8 cellular contexts compared by ENCODE assay signal in the genomic region with DNA sequence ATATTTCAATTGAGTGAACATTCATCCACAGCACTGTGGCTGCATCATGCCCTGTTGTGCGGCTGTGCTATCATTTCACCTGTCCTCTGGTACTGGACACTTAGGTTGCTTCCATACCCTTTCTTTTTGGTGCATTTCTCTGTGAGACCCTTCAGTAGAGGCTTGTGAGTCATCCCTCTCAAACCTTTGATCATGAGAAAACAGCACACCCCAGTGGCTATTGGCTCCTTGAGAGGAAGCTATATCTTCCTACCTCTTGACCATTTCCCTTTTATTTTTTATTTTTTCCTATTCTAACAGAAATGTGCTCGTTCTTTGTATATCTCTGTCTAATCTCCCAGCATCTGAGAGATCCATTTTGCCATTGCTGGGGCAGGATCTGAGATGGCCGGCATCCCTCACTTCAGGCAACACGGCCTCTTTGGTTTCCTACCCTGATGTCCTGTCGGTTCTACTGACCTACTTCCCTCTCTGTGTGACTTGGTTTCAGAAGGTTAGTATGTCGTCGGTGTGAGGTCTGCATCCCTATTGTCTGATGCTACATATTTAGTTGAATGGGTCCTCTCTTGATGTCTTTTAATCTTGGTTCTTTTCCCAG. TPM values are rescaled to one million over a fixed set of nuclear protein-coding genes. Genes with fewer than 3 reads are reported as not detected.
DNase-seq lines count a peak whose midpoint lies in the region; ATAC-seq and TF ChIP-seq lines count a peak whose summit lies in the region.
"Had no signal": no experiment of that assay in that cellular context is flagged by ENCODE, and none has a peak within 500 bp of the region (broad histone marks: within the 10 kb centered on the region; RNA-seq: fewer than 3 reads in every experiment).

No MANE protein-coding gene starts in this region.

- H3K4me3 ChIP-seq in GM12864 (ENCODE audit: low read depth, low read length) = no peak overlapping the region
- no peak overlapping the region for H3K4me3 ChIP-seq in MM.1S (ENCODE audit: low read length)
- H3K4me3 ChIP-seq: SK-N-MC had no signal

- no peak for DNase-seq in GM12864 (ENCODE audit: low read depth)
- DNase-seq in MM.1S = no peak
- DNase-seq in cerebellar cortex (ENCODE audit: low spot score) = peak; percentile 19
- DNase-seq in osteocyte (ENCODE audit: extremely low spot score, unreplicated experiment) = no peak
- no peak for DNase-seq in NCI-H187 (lab: John Stamatoyannopoulos, UW)
- DNase-seq in NCI-H2171 treated with DMSO at 0.1 percent for 48 hours (lab: John Stamatoyannopoulos, UW) = no peak

- peak overlapping the region; percentile 25; the same call in 1 of the 2 replicates for H2AFZ ChIP-seq in MM.1S (ENCODE audit: low read length)

- H3K4me3 Mint-ChIP-seq in osteocyte (ENCODE audit: unreplicated experiment) = no peak overlapping the region

- H3K27me3 Mint-ChIP-seq in osteocyte (ENCODE audit: unreplicated experiment) = peaks cover 8% of the 10 kb centered on the region

- H3K27me3 ChIP-seq in MM.1S (replicated peaks; ENCODE audit: insufficient read depth, low read length) = no peaks in the 10 kb centered on the region

- no peak overlapping the region for H3K4me2 ChIP-seq in MM.1S (ENCODE audit: low read depth, low read length)

- no peak overlapping the region for H3K27ac ChIP-seq in MM.1S (ENCODE audit: low read length)
- H3K27ac ChIP-seq: SK-N-MC had no signal

- H3K4me1 Mint-ChIP-seq in osteocyte (ENCODE audit: unreplicated experiment) = no peaks in the 10 kb centered on the region

- no peak overlapping the region for H3K9ac ChIP-seq in MM.1S (ENCODE audit: low read length)

- H4K20me1 ChIP-seq in MM.1S (ENCODE audit: insufficient read depth, low read length) = no peaks in the 10 kb centered on the region

- TF ChIP-seq CTCF in GM12864 (IDR thresholded peaks at IDR 0.05; ENCODE audit: low read depth, low read length, missing control alignments) (peak; percentile 35), MM.1S (IDR thresholded peaks at IDR 0.05; ENCODE audit: low read length) (peak; percentile 23; the same call in 1 of the 2 replicates), osteocyte (IDR thresholded peaks at IDR 0.05) (peak; percentile 41)

- H3K79me2 ChIP-seq in MM.1S (ENCODE audit: low read length) = no peaks in the 10 kb centered on the region

- no peak overlapping the region for H3K27ac Mint-ChIP-seq in osteocyte (ENCODE audit: unreplicated experiment)

- H3K36me3 Mint-ChIP-seq in osteocyte (ENCODE audit: unreplicated experiment) = no peaks in the 10 kb centered on the region

- no peaks in the 10 kb centered on the region for H3K36me3 ChIP-seq in MM.1S (replicated peaks; ENCODE audit: insufficient read depth, low read length)

- H3F3A ChIP-seq in MM.1S (ENCODE audit: insufficient read depth, low read length) = peaks cover 14% of the 10 kb centered on the region

- no peak for ATAC-seq in esophagus mucosa

- no peaks in the 10 kb centered on the region for H3K9me3 ChIP-seq in MM.1S (replicated peaks; ENCODE audit: insufficient read depth, low read length)

- no peaks in the 10 kb centered on the region for H3K9me2 ChIP-seq in MM.1S (replicated peaks; ENCODE audit: insufficient read depth, low read length)

- H3K9me3 Mint-ChIP-seq in osteocyte (ENCODE audit: unreplicated experiment) = no peaks in the 10 kb centered on the region

- H3K4me1 ChIP-seq in MM.1S (ENCODE audit: low read length) = peaks cover 10% of the 10 kb centered on the region

RNA-seq across cellular contexts. Expression of gene PIK3AP1, which starts 23.8 kb away (rescaled TPM):
- total RNA-seq in osteocyte = 0.19 and 0.39 TPM in 2 replicates
- 1.0 TPM for total RNA-seq in esophagus mucosa
